Comparison of ENCODE assay signal across 1 cellular context in genomic region chr7:116740758-116741462, GRCh38.
TF ChIP-seq lines count a peak whose summit lies in the region.

No MANE protein-coding gene starts in this region.

TF ChIP-seq in GM23338, 12 proteins besides CTCF, POLR2A, EP300 and RAD21 (continued from another document):
- TF ChIP-seq, protein P1, sequence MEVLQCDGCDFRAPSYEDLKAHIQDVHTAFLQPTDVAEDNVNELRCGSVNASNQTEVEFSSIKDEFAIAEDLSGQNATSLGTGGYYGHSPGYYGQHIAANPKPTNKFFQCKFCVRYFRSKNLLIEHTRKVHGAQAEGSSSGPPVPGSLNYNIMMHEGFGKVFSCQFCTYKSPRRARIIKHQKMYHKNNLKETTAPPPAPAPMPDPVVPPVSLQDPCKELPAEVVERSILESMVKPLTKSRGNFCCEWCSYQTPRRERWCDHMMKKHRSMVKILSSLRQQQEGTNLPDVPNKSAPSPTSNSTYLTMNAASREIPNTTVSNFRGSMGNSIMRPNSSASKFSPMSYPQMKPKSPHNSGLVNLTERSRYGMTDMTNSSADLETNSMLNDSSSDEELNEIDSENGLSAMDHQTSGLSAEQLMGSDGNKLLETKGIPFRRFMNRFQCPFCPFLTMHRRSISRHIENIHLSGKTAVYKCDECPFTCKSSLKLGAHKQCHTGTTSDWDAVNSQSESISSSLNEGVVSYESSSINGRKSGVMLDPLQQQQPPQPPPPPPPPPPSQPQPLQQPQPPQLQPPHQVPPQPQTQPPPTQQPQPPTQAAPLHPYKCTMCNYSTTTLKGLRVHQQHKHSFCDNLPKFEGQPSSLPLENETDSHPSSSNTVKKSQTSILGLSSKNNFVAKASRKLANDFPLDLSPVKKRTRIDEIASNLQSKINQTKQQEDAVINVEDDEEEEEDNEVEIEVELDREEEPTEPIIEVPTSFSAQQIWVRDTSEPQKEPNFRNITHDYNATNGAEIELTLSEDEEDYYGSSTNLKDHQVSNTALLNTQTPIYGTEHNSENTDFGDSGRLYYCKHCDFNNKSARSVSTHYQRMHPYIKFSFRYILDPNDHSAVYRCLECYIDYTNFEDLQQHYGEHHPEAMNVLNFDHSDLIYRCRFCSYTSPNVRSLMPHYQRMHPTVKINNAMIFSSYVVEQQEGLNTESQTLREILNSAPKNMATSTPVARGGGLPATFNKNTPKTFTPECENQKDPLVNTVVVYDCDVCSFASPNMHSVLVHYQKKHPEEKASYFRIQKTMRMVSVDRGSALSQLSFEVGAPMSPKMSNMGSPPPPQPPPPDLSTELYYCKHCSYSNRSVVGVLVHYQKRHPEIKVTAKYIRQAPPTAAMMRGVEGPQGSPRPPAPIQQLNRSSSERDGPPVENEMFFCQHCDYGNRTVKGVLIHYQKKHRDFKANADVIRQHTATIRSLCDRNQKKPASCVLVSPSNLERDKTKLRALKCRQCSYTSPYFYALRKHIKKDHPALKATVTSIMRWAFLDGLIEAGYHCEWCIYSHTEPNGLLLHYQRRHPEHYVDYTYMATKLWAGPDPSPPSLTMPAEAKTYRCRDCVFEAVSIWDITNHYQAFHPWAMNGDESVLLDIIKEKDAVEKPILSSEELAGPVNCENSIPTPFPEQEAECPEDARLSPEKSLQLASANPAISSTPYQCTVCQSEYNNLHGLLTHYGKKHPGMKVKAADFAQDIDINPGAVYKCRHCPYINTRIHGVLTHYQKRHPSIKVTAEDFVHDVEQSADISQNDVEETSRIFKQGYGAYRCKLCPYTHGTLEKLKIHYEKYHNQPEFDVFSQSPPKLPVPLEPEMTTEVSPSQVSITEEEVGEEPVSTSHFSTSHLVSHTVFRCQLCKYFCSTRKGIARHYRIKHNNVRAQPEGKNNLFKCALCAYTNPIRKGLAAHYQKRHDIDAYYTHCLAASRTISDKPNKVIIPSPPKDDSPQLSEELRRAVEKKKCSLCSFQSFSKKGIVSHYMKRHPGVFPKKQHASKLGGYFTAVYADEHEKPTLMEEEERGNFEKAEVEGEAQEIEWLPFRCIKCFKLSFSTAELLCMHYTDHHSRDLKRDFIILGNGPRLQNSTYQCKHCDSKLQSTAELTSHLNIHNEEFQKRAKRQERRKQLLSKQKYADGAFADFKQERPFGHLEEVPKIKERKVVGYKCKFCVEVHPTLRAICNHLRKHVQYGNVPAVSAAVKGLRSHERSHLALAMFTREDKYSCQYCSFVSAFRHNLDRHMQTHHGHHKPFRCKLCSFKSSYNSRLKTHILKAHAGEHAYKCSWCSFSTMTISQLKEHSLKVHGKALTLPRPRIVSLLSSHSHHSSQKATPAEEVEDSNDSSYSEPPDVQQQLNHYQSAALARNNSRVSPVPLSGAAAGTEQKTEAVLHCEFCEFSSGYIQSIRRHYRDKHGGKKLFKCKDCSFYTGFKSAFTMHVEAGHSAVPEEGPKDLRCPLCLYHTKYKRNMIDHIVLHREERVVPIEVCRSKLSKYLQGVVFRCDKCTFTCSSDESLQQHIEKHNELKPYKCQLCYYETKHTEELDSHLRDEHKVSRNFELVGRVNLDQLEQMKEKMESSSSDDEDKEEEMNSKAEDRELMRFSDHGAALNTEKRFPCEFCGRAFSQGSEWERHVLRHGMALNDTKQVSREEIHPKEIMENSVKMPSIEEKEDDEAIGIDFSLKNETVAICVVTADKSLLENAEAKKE (CRISPR knock-in tag; IDR thresholded peaks at IDR 0.05) = no peak
- TF ChIP-seq REST (IDR thresholded peaks at IDR 0.05; ENCODE audit: unreplicated experiment) = no peak
- TF ChIP-seq ZNF331 (CRISPR knock-in tag; IDR thresholded peaks at IDR 0.05; ENCODE audit: low read depth) = no peak
- TF ChIP-seq JUNB (IDR thresholded peaks at IDR 0.05; ENCODE audit: unreplicated experiment) = no peak
- no peak for TF ChIP-seq ZNF114 (CRISPR knock-in tag; IDR thresholded peaks at IDR 0.05)
- no peak for TF ChIP-seq CREB1 (CRISPR knock-in tag; IDR thresholded peaks at IDR 0.05; ENCODE audit: low read depth)
- no peak for TF ChIP-seq POLR2AphosphoS5 (IDR thresholded peaks at IDR 0.05; ENCODE audit: low read depth)
